Comparison of ENCODE assay signal across 23 cellular contexts in the genomic region with DNA sequence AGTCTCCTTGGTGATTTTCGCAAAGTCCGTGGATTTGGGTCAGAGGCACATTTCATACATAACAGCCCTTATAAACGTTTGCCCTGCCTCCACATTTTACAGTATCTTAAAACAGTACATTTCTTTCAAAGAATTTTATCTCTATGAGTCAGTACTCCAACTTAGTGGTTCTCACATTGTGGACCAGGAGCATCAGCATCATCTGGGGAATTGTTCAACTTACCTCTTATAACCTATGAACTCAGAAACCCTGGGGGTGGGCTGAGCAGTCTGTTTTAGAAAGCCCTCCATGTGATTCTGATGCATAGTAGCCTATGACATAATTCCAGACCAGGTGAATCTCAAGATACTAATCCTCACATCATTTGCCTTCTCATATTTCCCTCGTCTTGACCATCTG.
"Had no signal": no experiment of that assay in that cellular context is flagged by ENCODE, and none has a peak within 500 bp of the region (broad histone marks: within the 10 kb centered on the region; RNA-seq: fewer than 3 reads in every experiment).

No MANE protein-coding gene starts in this region.

- H3K9me3 ChIP-seq: ascending aorta, heart right ventricle, left lung, right atrium auricular region, spleen, testis, transverse colon had no signal

- H3K4me1 Mint-ChIP-seq: neural progenitor cell had no signal

- H3K9me3 Mint-ChIP-seq: activated T-cell treated with anti-CD3 and anti-CD28 coated beads, Interleukin-2, amount 50 U/mL, for 72 hours; natural killer cell; neural progenitor cell had no signal

- DNase-seq: activated CD4-positive, alpha-beta T cell treated with anti-CD3 and anti-CD28 coated beads for 4 hours; activated CD4-positive, alpha-beta T cell treated with anti-CD3 and anti-CD28 coated beads, Interleukin-2, amount 50 U/mL, for 4 hours; activated naive CD4-positive, alpha-beta T cell; activated T-cell treated with anti-CD3 and anti-CD28 coated beads for 4 hours; activated T-cell treated with anti-CD3 and anti-CD28 coated beads, Interleukin-2, amount 50 U/mL, for 72 hours; caudate nucleus; foreskin keratinocyte; heart right ventricle; kidney glomerular epithelial cell; left lung; mesendoderm; natural killer cell; occipital lobe; spleen; stimulated activated naive CD4-positive, alpha-beta T cell; testis; transverse colon had no signal

- H3K4me3 Mint-ChIP-seq: activated naive CD8-positive, alpha-beta T cell; activated T-cell treated with anti-CD3 and anti-CD28 coated beads, Interleukin-2, amount 50 U/mL, for 72 hours; natural killer cell; neural progenitor cell had no signal

- ATAC-seq: activated T-cell treated with anti-CD3 and anti-CD28 coated beads, Interleukin-2, amount 50 U/mL, for 72 hours; esophagus mucosa; foreskin keratinocyte; heart right ventricle; left lung; natural killer cell had no signal

- H3K27me3 Mint-ChIP-seq: activated naive CD8-positive, alpha-beta T cell had no signal

- H3K4me3 ChIP-seq: ascending aorta, heart right ventricle, left lung, lung, neural progenitor cell, right atrium auricular region, spleen, testis, transverse colon had no signal

- H3K27me3 ChIP-seq: ascending aorta, foreskin keratinocyte, heart right ventricle, left lung, neural progenitor cell, right atrium auricular region, spleen, testis, transverse colon had no signal

- H3K27ac Mint-ChIP-seq: activated T-cell treated with anti-CD3 and anti-CD28 coated beads, Interleukin-2, amount 50 U/mL, for 72 hours; natural killer cell; neural progenitor cell had no signal

- H3K27ac ChIP-seq: ascending aorta, foreskin keratinocyte, heart right ventricle, left lung, neural progenitor cell, right atrium auricular region, spleen, testis, transverse colon had no signal
